ENCODE assay signal across 8 cellular contexts in genomic region chrX:49184294-49185061, GRCh38. TPM values are rescaled to one million over a fixed set of nuclear protein-coding genes. Genes with fewer than 3 reads are reported as not detected.
A peak's percentile ranks its signal among the peaks of the same experiment; 100 is the strongest.
DNase-seq lines count a peak whose midpoint lies in the region; ATAC-seq, FAIRE-seq and TF ChIP-seq lines count a peak whose summit lies in the region.

No MANE protein-coding gene starts in this region.

- H3K23ac ChIP-seq in H1 (ENCODE audit: insufficient read length), result no peak overlapping the region
- H3K23ac ChIP-seq in mesendoderm (ENCODE audit: low read length), result no peak overlapping the region

- H3K18ac ChIP-seq in H1 (ENCODE audit: extremely low read depth, low read length) (no peak overlapping the region), mesendoderm (ENCODE audit: low read length) (no peak overlapping the region)

- 3% methylated on average over 12 of the region's 39 CpGs; no CpG with 5 or more reads in 1 of the 2 experiments for WGBS in H1 (ENCODE audit: extremely low coverage in 1 of 2, insufficient coverage in 1 of 2, insufficient read length in 1 of 2, insufficient replicate concordance in 2 of 2, low coverage in 1 of 2, low lambda C conversion rate in 2 of 2, missing lambda C conversion rate in 1 of 2), 2 experiments
- no CpG with 5 or more reads among the region's 39 CpGs for WGBS in mesendoderm (ENCODE audit: extremely low coverage, insufficient coverage, low lambda C conversion rate)
- WGBS in thyroid gland, 2 donors, result 8 to 23% methylated on average over 2 to 6 of the region's 39 CpGs

- H2BK20ac ChIP-seq in H1 (ENCODE audit: low read length), result no peak overlapping the region

- H3K36me3 ChIP-seq in H1 (ENCODE audit: control insufficient read depth in 2 of 4, insufficient read depth in 4 of 4, low read length in 3 of 4), result peaks cover 0 to 9% (median 2%) of the 10 kb centered on the region in 4 experiments; a peak in 4 of 8 replicates
- H3K36me3 ChIP-seq in mesendoderm (ENCODE audit: control insufficient read depth, insufficient read depth, low read length), result no peaks in the 10 kb centered on the region
- H3K36me3 ChIP-seq in thyroid gland, result peaks cover 0 to 4% of the 10 kb centered on the region in 2 donors

- no peak for TF ChIP-seq EP300 in H1 (IDR thresholded peaks at IDR 0.05; ENCODE audit: borderline replicate concordance in 1 of 2, low read depth in 2 of 2, low read length in 2 of 2)

- H3K4me1 ChIP-seq in H1 (replicated peaks in 1 of 4; ENCODE audit: control insufficient read depth in 3 of 4, insufficient read depth in 4 of 4, low read length in 3 of 4) (peaks cover 0 to 6% (median 5%) of the 10 kb centered on the region in 4 experiments; a peak in 3 of 7 replicates), mesendoderm (ENCODE audit: control insufficient read depth, low read depth, low read length) (no peaks in the 10 kb centered on the region), thyroid gland (no peaks in the 10 kb centered on the region)

- H4K5ac ChIP-seq in H1 (ENCODE audit: insufficient read length, low read depth, low read length), result no peak overlapping the region
- no peak overlapping the region for H4K5ac ChIP-seq in mesendoderm (ENCODE audit: low read length)

- ATAC-seq in GM18868 (IDR thresholded peaks at IDR 0.05; ENCODE audit: unreplicated experiment), result peak; percentile 63
- ATAC-seq in GM21576 (IDR thresholded peaks at IDR 0.05; ENCODE audit: unreplicated experiment), result no peak

- no peaks in the 10 kb centered on the region for H3K79me2 ChIP-seq in H1 (ENCODE audit: control insufficient read depth in 1 of 2, insufficient read depth in 2 of 2, low read length in 2 of 2)
- no peaks in the 10 kb centered on the region for H3K79me2 ChIP-seq in mesendoderm (ENCODE audit: control insufficient read depth, insufficient read depth, low read length)

- no peak overlapping the region for H2AFZ ChIP-seq in H1 (ENCODE audit: low read length)

- H2AK5ac ChIP-seq in H1 (ENCODE audit: low read depth, low read length), result no peak overlapping the region
- no peak overlapping the region for H2AK5ac ChIP-seq in mesendoderm (ENCODE audit: low read length)

- H3K79me1 ChIP-seq in H1 (ENCODE audit: low read depth, low read length) (no peaks in the 10 kb centered on the region), mesendoderm (ENCODE audit: low read length) (no peaks in the 10 kb centered on the region)

- TF ChIP-seq RAD21 in H1 (IDR thresholded peaks at IDR 0.05 in 1 of 2, conservative IDR thresholded peaks at IDR 0.05 in 1 of 2; ENCODE audit: low read depth in 2 of 2, low read length in 2 of 2), result peak; percentile 27 to 38; a peak in 2 of 4 replicates

- peak overlapping the region; percentile 68 to 69 for H3K4me2 ChIP-seq in H1 (ENCODE audit: insufficient read depth in 1 of 2, low read depth in 2 of 2, low read length in 2 of 2)
- H3K4me2 ChIP-seq in mesendoderm (ENCODE audit: low read length), result peak overlapping the region; percentile 36

- TF ChIP-seq CTCF in AG10803 (conservative IDR thresholded peaks at IDR 0.05; ENCODE audit: low read length) (no peak), NB4 (IDR thresholded peaks at IDR 0.05; ENCODE audit: low read depth, low read length) (peak; percentile 8), H1 (IDR thresholded peaks at IDR 0.05; ENCODE audit: control extremely low read depth in 1 of 3, insufficient read depth in 1 of 3, low read depth in 1 of 3, low read length in 3 of 3) (no peak; a peak in 1 of 4 replicates), thyroid gland (IDR thresholded peaks at IDR 0.05) (no peak)

- H4K8ac ChIP-seq in H1 (ENCODE audit: extremely low read depth, insufficient read depth, low read length), result peak overlapping the region; percentile 16; the same call in 1 of the 2 replicates
- no peak overlapping the region for H4K8ac ChIP-seq in mesendoderm (ENCODE audit: low read depth, low read length)

- H3K56ac ChIP-seq in H1 (replicated peaks; ENCODE audit: insufficient read length, low read depth, low read length), result no peak overlapping the region
- peak overlapping the region; percentile 82 for H3K56ac ChIP-seq in mesendoderm (ENCODE audit: low read length)

- H3K9ac ChIP-seq in H1 (replicated peaks in 1 of 4; ENCODE audit: extremely low read depth in 1 of 4, low read depth in 3 of 4, low read length in 3 of 4), result peak overlapping the region in 1 of 4 experiments; percentile 3; a peak in 1 of 7 replicates
- H3K9ac ChIP-seq in mesendoderm (ENCODE audit: low read length), result peak overlapping the region; percentile 66

- TF ChIP-seq POLR2A in NB4 (IDR thresholded peaks at IDR 0.05; ENCODE audit: extremely low read depth, insufficient read length), result no peak
- peak in 1 of 2 experiments; percentile 71; a peak in 2 of 3 replicates for TF ChIP-seq POLR2A in H1 (IDR thresholded peaks at IDR 0.05; ENCODE audit: control extremely low read depth in 1 of 2, low read depth in 2 of 2, low read length in 2 of 2)
- TF ChIP-seq POLR2A in thyroid gland (IDR thresholded peaks at IDR 0.05), result peak; percentile 37 to 69

- H2BK15ac ChIP-seq in H1 (ENCODE audit: low read length), result no peak overlapping the region
- H2BK15ac ChIP-seq in mesendoderm (replicated peaks; ENCODE audit: low read depth), result no peak overlapping the region

- peaks cover 0 to 2% of the 10 kb centered on the region in 2 experiments for H4K20me1 ChIP-seq in H1 (replicated peaks in 1 of 2; ENCODE audit: control insufficient read depth in 1 of 2, insufficient read depth in 2 of 2, low read length in 2 of 2)

- no peak overlapping the region for H3K4ac ChIP-seq in H1 (replicated peaks; ENCODE audit: insufficient read length, low read depth, low read length)
- H3K4ac ChIP-seq in mesendoderm (ENCODE audit: low read depth, low read length), result no peak overlapping the region

- H2BK120ac ChIP-seq in H1 (replicated peaks; ENCODE audit: low read depth, low read length), result no peak overlapping the region
- no peak overlapping the region for H2BK120ac ChIP-seq in mesendoderm (ENCODE audit: low read depth, low read length)

- H3K4me3 ChIP-seq in AG10803 (ENCODE audit: low read length), result peak overlapping the region; percentile 73
- peak overlapping the region; percentile 53 for H3K4me3 ChIP-seq in NB4 (ENCODE audit: low read depth, low read length)
- H3K4me3 ChIP-seq in H1 (ENCODE audit: extremely low read depth in 1 of 4, insufficient read depth in 2 of 4, low read depth in 3 of 4, low read length in 4 of 4), result peak overlapping the region; percentile 19 to 75 (median 22); a peak in 7 of 8 replicates
- no peak overlapping the region for H3K4me3 ChIP-seq in mesendoderm (ENCODE audit: low read length)
- peak overlapping the region in 1 of 3 donors; percentile 24 for H3K4me3 ChIP-seq in thyroid gland (replicated peaks in 1 of 3)

- no peak overlapping the region for H2BK5ac ChIP-seq in H1 (ENCODE audit: low read depth, low read length)
- no peak overlapping the region for H2BK5ac ChIP-seq in mesendoderm (ENCODE audit: low read length)

- CTCF ChIA-PET in H1 (lab: Charles Lee; ENCODE audit: partially characterized antibody), result interaction anchor here (0.6 to 0.7 kb wide), 3 partner anchors 17 to 447 kb away, joined by 3 to 4 read pairs (median 3); no protein-coding TSS in a partner anchor

- H3K27ac ChIP-seq in H1 (ENCODE audit: low read depth, low read length) (no peak overlapping the region; the same call in 1 of the 2 replicates), mesendoderm (ENCODE audit: low read depth, low read length) (peak overlapping the region; percentile 78), thyroid gland (peak overlapping the region in 2 of 3 donors; percentile 58 to 70)

- no peak overlapping the region for H2BK12ac ChIP-seq in H1 (ENCODE audit: low read depth, low read length)

- intact Hi-C loops in thyroid gland (cut with DNase I), result no loop called here

- H4K91ac ChIP-seq in H1 (replicated peaks; ENCODE audit: insufficient read length, low read length), result no peak overlapping the region

- POLR2A ChIA-PET in H1 (lab: Charles Lee; ENCODE audit: partially characterized antibody), result interaction anchor here (0.6 to 1.6 kb wide), 3 partner anchors 12 to 74 kb away, joined by 3 to 4 read pairs (median 3); partner anchors contain the start of gene PLP2

- peak; percentile 97 for FAIRE-seq in H1 (lab: Jason Lieb, UNC)

- H3K23me2 ChIP-seq in H1 (ENCODE audit: low read depth, low read length), result peaks cover 7% of the 10 kb centered on the region; the same call in 1 of the 2 replicates

- H3K14ac ChIP-seq in H1 (ENCODE audit: insufficient read length), result no peak overlapping the region

- H3K9me3 ChIP-seq in H1 (ENCODE audit: insufficient read depth in 2 of 2, low read depth in 1 of 2, low read length in 1 of 2), result no peaks in the 10 kb centered on the region
- H3K9me3 ChIP-seq in thyroid gland, result no peaks in the 10 kb centered on the region

- H3K27me3 ChIP-seq in H1 (replicated peaks in 1 of 4; ENCODE audit: control insufficient read depth in 3 of 4, extremely low read depth in 1 of 4, insufficient read depth in 3 of 4, low read length in 3 of 4) (no peaks in the 10 kb centered on the region), mesendoderm (ENCODE audit: insufficient read depth, low read length, poor library complexity) (no peaks in the 10 kb centered on the region), thyroid gland (no peaks in the 10 kb centered on the region)

- peak; percentile 81 for DNase-seq in AG10803 (ENCODE audit: low read depth)
- peak; percentile 86 for DNase-seq in NB4 (ENCODE audit: low read depth)
- peak; percentile 19 for DNase-seq in T-helper 22 cell (ENCODE audit: low read depth)
- DNase-seq in H1 (ENCODE audit: low read depth in 1 of 2, low spot score in 2 of 2), result peak; percentile 81 to 94
- DNase-seq in mesendoderm, result peak; percentile 97
- peak; percentile 90 to 91 for DNase-seq in thyroid gland

RNA-seq across cellular contexts. Expression of gene PRICKLE3, which starts 1.7 kb away (rescaled TPM):
- total RNA-seq in H1 (2021; fragmentation: NEBNext Ultra II Directional; extraction: Animal tissue kit (Norgen Biotek cat#: 25700)), result 8.4 and 10.6 TPM in 2 replicates
- 9.1 and 15.1 TPM in 2 replicates for polyA plus RNA-seq in H1 (2011; rRNA removed)
- polyA plus RNA-seq in H1 (2011; cell fraction: cytosol; rRNA removed), result 5.4 TPM
- 16.0 TPM for polyA plus RNA-seq in H1 (2011; cell fraction: nucleus; rRNA removed)
- polyA plus RNA-seq in H1 (2012, experiment 1 of 2), result 9.0 to 13.6 TPM (median 12.4 TPM) in 4 replicates
- polyA plus RNA-seq in H1 (2012, experiment 2 of 2), result 12.3 TPM
- polyA plus RNA-seq in H1 (2013, experiment 1 of 2), result 5.5 TPM
- polyA plus RNA-seq in H1 (2013, experiment 2 of 2), result 5.2 TPM
- polyA minus RNA-seq in H1 (2011; rRNA and poly(A)+ RNA removed), result 5.5 and 6.8 TPM in 2 replicates
- polyA minus RNA-seq in H1 (2011; cell fraction: cytosol; rRNA and poly(A)+ RNA removed), result 8.3 TPM
- polyA minus RNA-seq in H1 (2011; cell fraction: nucleus; rRNA and poly(A)+ RNA removed), result 11.0 TPM
- 4.0 TPM for polyA plus RNA-seq in mesendoderm (2013, experiment 1 of 2)
- 4.2 TPM for polyA plus RNA-seq in mesendoderm (2013, experiment 2 of 2)
- 10 to 100 TPM in 1 of 4 donors, 1 to 10 TPM in 3; 8.1 to 22.4 (median 9.6) TPM for total RNA-seq in thyroid gland

RNA-seq across cellular contexts. Expression of gene PLP2, which starts 12.8 kb away (rescaled TPM):
- total RNA-seq in H1 (2021; fragmentation: NEBNext Ultra II Directional; extraction: Animal tissue kit (Norgen Biotek cat#: 25700)), result 9.0 and 10.3 TPM in 2 replicates
- polyA plus RNA-seq in H1 (2011; rRNA removed), result 23.4 and 25.6 TPM in 2 replicates
- 14.0 TPM for polyA plus RNA-seq in H1 (2011; cell fraction: cytosol; rRNA removed)
- polyA plus RNA-seq in H1 (2011; cell fraction: nucleus; rRNA removed), result 8.6 TPM
- 14.3 to 18.4 TPM (median 15.5 TPM) in 4 replicates for polyA plus RNA-seq in H1 (2012, experiment 1 of 2)
- polyA plus RNA-seq in H1 (2012, experiment 2 of 2), result 16.9 TPM
- 31.9 TPM for polyA plus RNA-seq in H1 (2013, experiment 1 of 2)
- polyA plus RNA-seq in H1 (2013, experiment 2 of 2), result 39.0 TPM
- polyA minus RNA-seq in H1 (2011; rRNA and poly(A)+ RNA removed), result 7.6 and 10.2 TPM in 2 replicates
- polyA minus RNA-seq in H1 (2011; cell fraction: cytosol; rRNA and poly(A)+ RNA removed), result 8.1 TPM
- 2.0 TPM for polyA minus RNA-seq in H1 (2011; cell fraction: nucleus; rRNA and poly(A)+ RNA removed)
- 8.1 TPM for polyA plus RNA-seq in mesendoderm (2013, experiment 1 of 2)
- 8.2 TPM for polyA plus RNA-seq in mesendoderm (2013, experiment 2 of 2)
- 10 to 100 TPM in 3 of 4 donors, 1 to 10 TPM in 1; 6.2 to 25.7 (median 14.6) TPM for total RNA-seq in thyroid gland

RNA-seq across cellular contexts. Expression of gene SYP, which starts 15.5 kb away (rescaled TPM):
- total RNA-seq in H1 (2021; fragmentation: NEBNext Ultra II Directional; extraction: Animal tissue kit (Norgen Biotek cat#: 25700)), result 10.2 and 10.8 TPM in 2 replicates
- polyA plus RNA-seq in H1 (2011; rRNA removed), result 4.3 and 7.2 TPM in 2 replicates
- polyA plus RNA-seq in H1 (2011; cell fraction: cytosol; rRNA removed), result 5.8 TPM
- 7.7 TPM for polyA plus RNA-seq in H1 (2011; cell fraction: nucleus; rRNA removed)
- 10.7 to 13.8 TPM (median 12.0 TPM) in 4 replicates for polyA plus RNA-seq in H1 (2012, experiment 1 of 2)
- 10.9 TPM for polyA plus RNA-seq in H1 (2012, experiment 2 of 2)
- polyA plus RNA-seq in H1 (2013, experiment 1 of 2), result 8.1 TPM
- polyA plus RNA-seq in H1 (2013, experiment 2 of 2), result 8.3 TPM
- polyA minus RNA-seq in H1 (2011; rRNA and poly(A)+ RNA removed), result 4.7 and 8.7 TPM in 2 replicates
- 4.3 TPM for polyA minus RNA-seq in H1 (2011; cell fraction: cytosol; rRNA and poly(A)+ RNA removed)
- polyA minus RNA-seq in H1 (2011; cell fraction: nucleus; rRNA and poly(A)+ RNA removed), result 3.1 TPM
- 1.2 TPM for polyA plus RNA-seq in mesendoderm (2013, experiment 1 of 2)
- 0.94 TPM for polyA plus RNA-seq in mesendoderm (2013, experiment 2 of 2)
- total RNA-seq in thyroid gland, result 1 to 10 TPM; 1.9 to 4.8 (median 2.7) TPM

RNA-seq across cellular contexts. Expression of gene MAGIX, which starts 21.9 kb away (rescaled TPM):
- 0.37 and 0.46 TPM in 2 replicates for total RNA-seq in H1 (2021; fragmentation: NEBNext Ultra II Directional; extraction: Animal tissue kit (Norgen Biotek cat#: 25700))
- polyA plus RNA-seq in H1 (2011; rRNA removed), result 1.1 and 1.9 TPM in 2 replicates
- 0.97 TPM for polyA plus RNA-seq in H1 (2011; cell fraction: cytosol; rRNA removed)
- 1.9 TPM for polyA plus RNA-seq in H1 (2011; cell fraction: nucleus; rRNA removed)
- polyA plus RNA-seq in H1 (2012, experiment 1 of 2), result 0.42 to 0.62 TPM (median 0.58 TPM) in 4 replicates
- 1.0 TPM for polyA plus RNA-seq in H1 (2012, experiment 2 of 2)
- 0.32 TPM for polyA plus RNA-seq in H1 (2013, experiment 1 of 2)
- polyA plus RNA-seq in H1 (2013, experiment 2 of 2), result 0.53 TPM
- 0.09 and 0.15 TPM in 2 replicates for polyA minus RNA-seq in H1 (2011; rRNA and poly(A)+ RNA removed)
- polyA minus RNA-seq in H1 (2011; cell fraction: cytosol; rRNA and poly(A)+ RNA removed), result not detected
- 1.2 TPM for polyA minus RNA-seq in H1 (2011; cell fraction: nucleus; rRNA and poly(A)+ RNA removed)
- polyA plus RNA-seq in mesendoderm (2013, experiment 1 of 2), result 0.29 TPM
- polyA plus RNA-seq in mesendoderm (2013, experiment 2 of 2), result 0.38 TPM
- 10 to 100 TPM; 16.5 to 40.9 (median 27.5) TPM for total RNA-seq in thyroid gland

RNA-seq across cellular contexts. Expression of gene CACNA1F, which starts 48.7 kb away (rescaled TPM):
- 0.77 and 0.84 TPM in 2 replicates for total RNA-seq in H1 (2021; fragmentation: NEBNext Ultra II Directional; extraction: Animal tissue kit (Norgen Biotek cat#: 25700))
- polyA plus RNA-seq in H1 (2011; rRNA removed), result 0.59 and 1.7 TPM in 2 replicates
- 1.1 TPM for polyA plus RNA-seq in H1 (2011; cell fraction: cytosol; rRNA removed)
- 6.3 TPM for polyA plus RNA-seq in H1 (2011; cell fraction: nucleus; rRNA removed)
- 0.62 to 1.1 TPM (median 0.82 TPM) in 4 replicates for polyA plus RNA-seq in H1 (2012, experiment 1 of 2)
- 0.33 TPM for polyA plus RNA-seq in H1 (2012, experiment 2 of 2)
- 0.59 TPM for polyA plus RNA-seq in H1 (2013, experiment 1 of 2)
- 0.42 TPM for polyA plus RNA-seq in H1 (2013, experiment 2 of 2)
- 0.76 and 1.2 TPM in 2 replicates for polyA minus RNA-seq in H1 (2011; rRNA and poly(A)+ RNA removed)
- polyA minus RNA-seq in H1 (2011; cell fraction: cytosol; rRNA and poly(A)+ RNA removed), result 1.6 TPM
- polyA minus RNA-seq in H1 (2011; cell fraction: nucleus; rRNA and poly(A)+ RNA removed), result 3.7 TPM
- polyA plus RNA-seq in mesendoderm (2013, experiment 1 of 2), result 0.15 TPM
- polyA plus RNA-seq in mesendoderm (2013, experiment 2 of 2), result 0.08 TPM
- under 1 TPM in 3 of 4 donors, not detected in 1; 0.10 to 0.21 (median 0.13) TPM for total RNA-seq in thyroid gland

Comparison
In these comparisons a context has a peak if more than half of its experiments do, and no peak if none do; other contexts are left out.
1. DNase-seq: peak in every context shown above with its lines; median percentile 97 in mesendoderm; 90 in thyroid gland; 88 in H1; 86 in NB4; 81 in AG10803; 19 in T-helper 22 cell.